In genomic region chr6:161033667-161034066, GRCh38 we compare ENCODE assay signal across 16 cellular contexts. TPM values are rescaled to one million over a fixed set of nuclear protein-coding genes. Genes with fewer than 3 reads are reported as not detected.
DNase-seq lines count a peak whose midpoint lies in the region; ATAC-seq and TF ChIP-seq lines count a peak whose summit lies in the region.
"Had no signal": no experiment of that assay in that cellular context is flagged by ENCODE, and none has a peak within 500 bp of the region (broad histone marks: within the 10 kb centered on the region; RNA-seq: fewer than 3 reads in every experiment).

No MANE protein-coding gene starts in this region.

- H3K4me1 Mint-ChIP-seq in chondrocyte (ENCODE audit: low read depth) = peaks cover 68% of the 10 kb centered on the region

- no peak for TF ChIP-seq CTCF in chondrocyte (IDR thresholded peaks at IDR 0.05)
- TF ChIP-seq CTCF in smooth muscle cell (IDR thresholded peaks at IDR 0.05; ENCODE audit: borderline replicate concordance, insufficient read depth, poor library complexity, severe bottlenecking) = no peak

- peak overlapping the region; percentile 80 for H3K4me2 ChIP-seq in smooth muscle cell

- peak overlapping the region; percentile 66 for H3K4me3 Mint-ChIP-seq in chondrocyte (ENCODE audit: unreplicated experiment)
- H3K4me3 Mint-ChIP-seq: activated T-helper 1 cell treated with anti-CD3 and anti-CD28 coated beads, Interleukin-12 subunit alpha, Interleukin-12 subunit beta, Interleukin-2, Interleukin-4 antibody, amounts not matched to agents 30 ng/mL and 10 ng/mL and 1 ng/mL, durations not matched to agents 14 hours and 24 hours and 36 hours; CD8-positive, alpha-beta memory T cell; naive thymus-derived CD4-positive, alpha-beta T cell had no signal

- H3K4me3 ChIP-seq in smooth muscle cell = peak overlapping the region; percentile 26
- H3K4me3 ChIP-seq in SJCRH30 = no peak overlapping the region
- H3K4me3 ChIP-seq: adrenal gland had no signal

- H3K27ac ChIP-seq in smooth muscle cell (ENCODE audit: low read depth) (peak overlapping the region; percentile 98), SJCRH30 (no peak overlapping the region)
- H3K27ac ChIP-seq: adrenal gland had no signal

- H3K36me3 ChIP-seq in smooth muscle cell (ENCODE audit: low read depth) (no peaks in the 10 kb centered on the region), SJCRH30 (no peaks in the 10 kb centered on the region; the same call in 1 of the 2 replicates)
- H3K36me3 ChIP-seq: adrenal gland had no signal

- H3F3A ChIP-seq in smooth muscle cell (ENCODE audit: low read depth) = no peaks in the 10 kb centered on the region

- peaks cover 52% of the 10 kb centered on the region for H3K79me2 ChIP-seq in smooth muscle cell (ENCODE audit: low read depth)

- no peak for ATAC-seq in HG02759 (IDR thresholded peaks at IDR 0.05; ENCODE audit: unreplicated experiment)
- ATAC-seq: naive thymus-derived CD4-positive, alpha-beta T cell had no signal

- H3K27ac Mint-ChIP-seq in chondrocyte (ENCODE audit: unreplicated experiment) = peak overlapping the region; percentile 92
- H3K27ac Mint-ChIP-seq: activated T-helper 1 cell treated with anti-CD3 and anti-CD28 coated beads, Interleukin-12 subunit alpha, Interleukin-12 subunit beta, Interleukin-2, Interleukin-4 antibody, amounts not matched to agents 30 ng/mL and 10 ng/mL and 1 ng/mL, durations not matched to agents 14 hours and 24 hours and 36 hours; naive thymus-derived CD4-positive, alpha-beta T cell had no signal

- H3K27me3 ChIP-seq in smooth muscle cell (ENCODE audit: low read depth) (no peaks in the 10 kb centered on the region), SJCRH30 (no peaks in the 10 kb centered on the region)
- H3K27me3 ChIP-seq: adrenal gland had no signal

- WGBS in smooth muscle cell (ENCODE audit: low lambda C conversion rate) = 48% methylated on average over 5 of the region's 5 CpGs

- peak overlapping the region; percentile 53 for H3K9ac ChIP-seq in smooth muscle cell (ENCODE audit: low read depth)

- H3K9me3 ChIP-seq in smooth muscle cell (replicated peaks; ENCODE audit: low read depth) (no peaks in the 10 kb centered on the region), SJCRH30 (replicated peaks) (no peaks in the 10 kb centered on the region)
- H3K9me3 ChIP-seq: adrenal gland had no signal

- H3K27me3 Mint-ChIP-seq in chondrocyte (ENCODE audit: low read depth) = no peaks in the 10 kb centered on the region
- H3K27me3 Mint-ChIP-seq: CD8-positive, alpha-beta memory T cell; naive thymus-derived CD4-positive, alpha-beta T cell had no signal

- DNase-seq in SHP77 (lab: John Stamatoyannopoulos, UW) (peak; percentile 2 to 10), SHP77 treated with DMSO at 0.1 percent for 48 hours (lab: John Stamatoyannopoulos, UW) (no peak), NCI-H1105 treated with DMSO at 0.1 percent for 48 hours (lab: John Stamatoyannopoulos, UW) (peak; percentile 82), chondrocyte (ENCODE audit: low spot score) (no peak), smooth muscle cell (lab: John Stamatoyannopoulos, UW; ENCODE audit: unreplicated experiment) (no peak), SJCRH30 (no peak)
- DNase-seq in stimulated activated CD4-positive, alpha-beta T cell treated with anti-CD3 and anti-CD28 coated beads, Interleukin-4, amount 100 ng/mL, for 4 hours = no peak
- DNase-seq: adrenal gland; CD8-positive, alpha-beta memory T cell; naive thymus-derived CD4-positive, alpha-beta T cell; NCI-H187; NCI-H748 treated with DMSO at 0.1 percent for 48 hours; stimulated activated naive CD4-positive, alpha-beta T cell; trophoblast cell had no signal

- H2AFZ ChIP-seq in smooth muscle cell (ENCODE audit: low read depth) = no peak overlapping the region

- H4K20me1 ChIP-seq in smooth muscle cell (ENCODE audit: low read depth) = no peaks in the 10 kb centered on the region

- H3K4me1 ChIP-seq in smooth muscle cell (ENCODE audit: low read depth) (peaks cover 48% of the 10 kb centered on the region), SJCRH30 (peaks cover 17% of the 10 kb centered on the region)

- H3K36me3 Mint-ChIP-seq in chondrocyte (ENCODE audit: low read depth) = peaks cover 5% of the 10 kb centered on the region

- H3K9me3 Mint-ChIP-seq in chondrocyte (ENCODE audit: low read depth) = no peaks in the 10 kb centered on the region
- H3K9me3 Mint-ChIP-seq: activated T-helper 1 cell treated with anti-CD3 and anti-CD28 coated beads, Interleukin-12 subunit alpha, Interleukin-12 subunit beta, Interleukin-2, Interleukin-4 antibody, amounts not matched to agents 30 ng/mL and 10 ng/mL and 1 ng/mL, durations not matched to agents 14 hours and 24 hours and 36 hours; CD8-positive, alpha-beta memory T cell; naive thymus-derived CD4-positive, alpha-beta T cell had no signal

RNA-seq across cellular contexts. Expression of gene MAP3K4, which starts 42.1 kb away (rescaled TPM):
- total RNA-seq in chondrocyte (25.5 to 34.1 TPM (median 33.2 TPM) in 3 replicates), smooth muscle cell (26.8 and 29.5 TPM in 2 replicates)
- polyA plus RNA-seq in smooth muscle cell = 14.3 and 17.2 TPM in 2 replicates
- 44.7 and 47.5 TPM in 2 replicates for total RNA-seq in SJCRH30 (2014; rRNA removed; shearing (Covaris generic))

Comparison
In these comparisons a context has a peak if more than half of its experiments do, and no peak if none do; other contexts are left out.
1. DNase-seq: peak in SHP77 (2 of 2) and NCI-H1105 treated with DMSO at 0.1 percent for 48 hours (single experiment); none in SHP77 treated with DMSO at 0.1 percent for 48 hours (single experiment), chondrocyte (single experiment), smooth muscle cell (single experiment), SJCRH30 (0 of 2) and stimulated activated CD4-positive, alpha-beta T cell treated with anti-CD3 and anti-CD28 coated beads, Interleukin-4, amount 100 ng/mL, for 4 hours (0 of 2).